11 cellular contexts compared by ENCODE assay signal in genomic region chr3:171028779-171029232, GRCh38. TPM values are rescaled to one million over a fixed set of nuclear protein-coding genes. Genes with fewer than 3 reads are reported as not detected.
DNase-seq lines count a peak whose midpoint lies in the region; ATAC-seq, FAIRE-seq and TF ChIP-seq lines count a peak whose summit lies in the region.
"Had no signal": no experiment of that assay in that cellular context is flagged by ENCODE, and none has a peak within 500 bp of the region (broad histone marks: within the 10 kb centered on the region; RNA-seq: fewer than 3 reads in every experiment).

No MANE protein-coding gene starts in this region.

- H3K4me2 ChIP-seq in mammary epithelial cell (ENCODE audit: insufficient read depth, low read depth, low read length) (peak overlapping the region; percentile 84), keratinocyte (ENCODE audit: control insufficient read depth, extremely low read depth, insufficient read depth, low read depth, low read length) (peak overlapping the region; percentile 95)

- FAIRE-seq in keratinocyte (lab: Jason Lieb, UNC): peak; percentile 46
- FAIRE-seq: GM12878 had no signal

- H3K9me1 ChIP-seq in keratinocyte (ENCODE audit: control insufficient read depth, extremely low read depth, insufficient read depth, low read length): no peaks in the 10 kb centered on the region

- H3K27ac ChIP-seq in mammary epithelial cell (ENCODE audit: insufficient read depth, low read depth, low read length) (peak overlapping the region; percentile 36), keratinocyte (ENCODE audit: control insufficient read depth, insufficient read depth, low read length) (peak overlapping the region; percentile 57)

- DNase-seq in HFF-Myc (ENCODE audit: extremely low read depth, low read depth): peak; percentile 17
- peak; percentile 46 for DNase-seq in mammary epithelial cell
- DNase-seq in keratinocyte (ENCODE audit: low read depth, low spot score): no peak
- peak; percentile 74 for DNase-seq in stromal cell of bone marrow (ENCODE audit: low read depth)
- no peak for DNase-seq in activated CD8-positive, alpha-beta T cell treated with anti-CD3 and anti-CD28 coated beads, Interleukin-2, amount 10 ng/mL, durations not matched to agents 7 days and 5 days
- no peak for DNase-seq in NAMALWA (ENCODE audit: low spot score)
- no peak for DNase-seq in KG1 (lab: John Stamatoyannopoulos, UW)
- DNase-seq: effector CD8-positive, alpha-beta T cell; NCI-H2029 treated with DMSO at 0.1 percent for 48 hours had no signal

- in situ Hi-C loops in mammary epithelial cell (cut with MboI; ENCODE audit: low sequenced_read_pairs in 2 of 2): loop anchor here in 1 of 2 donors (25.0 kb wide), 1 partner anchor 533 kb away; no protein-coding TSS in a partner anchor

- H3K4me1 Mint-ChIP-seq in activated CD8-positive, alpha-beta T cell treated with anti-CD3 and anti-CD28 coated beads, Interleukin-2, amount 10 ng/mL, durations not matched to agents 7 days and 5 days (ENCODE audit: low read depth): peaks cover 2% of the 10 kb centered on the region

- no TSS peak for BruUV-seq in mammary epithelial cell (replicated peaks; lab: Mats Ljungman, UMichigan)

- CTCF ChIA-PET in mammary epithelial cell (lab: Charles Lee; ENCODE audit: low non-redundant PET): no interaction called here
- CTCF ChIA-PET in activated CD8-positive, alpha-beta T cell treated with anti-CD3 and anti-CD28 coated beads, Interleukin-2, amount 10 ng/mL, durations not matched to agents 7 days and 5 days (lab: Charles Lee): no interaction called here

- H3K4me3 ChIP-seq in HFF-Myc (replicated peaks; ENCODE audit: low read depth, low read length) (peak overlapping the region; percentile 23), mammary epithelial cell (replicated peaks in 1 of 3; ENCODE audit: insufficient read depth in 1 of 3, low read depth in 2 of 3, low read length in 3 of 3) (peak overlapping the region; percentile 10 to 24 (median 14)), keratinocyte (ENCODE audit: control insufficient read depth in 2 of 3, extremely low read depth in 1 of 3, insufficient read depth in 2 of 3, low read depth in 1 of 3, low read length in 3 of 3) (peak overlapping the region; percentile 29 to 78 (median 64))
- H3K4me3 ChIP-seq: GM12878 had no signal

- peaks cover 17% of the 10 kb centered on the region for H3K27me3 Mint-ChIP-seq in activated CD8-positive, alpha-beta T cell treated with anti-CD3 and anti-CD28 coated beads, Interleukin-2, amount 10 ng/mL, durations not matched to agents 7 days and 5 days (ENCODE audit: low read depth)

- H4K20me1 ChIP-seq in mammary epithelial cell (ENCODE audit: insufficient read depth, low read length) (no peaks in the 10 kb centered on the region), keratinocyte (ENCODE audit: control insufficient read depth, extremely low read depth, insufficient read depth, low read length) (no peaks in the 10 kb centered on the region)

- no peak for ATAC-seq in activated CD8-positive, alpha-beta T cell treated with anti-CD3 and anti-CD28 coated beads, Interleukin-2, amount 10 ng/mL, durations not matched to agents 7 days and 5 days
- ATAC-seq in GM21381 (IDR thresholded peaks at IDR 0.05; ENCODE audit: unreplicated experiment): no peak

- H2AFZ ChIP-seq in mammary epithelial cell (ENCODE audit: low read depth, low read length): peak overlapping the region; percentile 92
- H2AFZ ChIP-seq in keratinocyte (ENCODE audit: control insufficient read depth, low read length): peak overlapping the region; percentile 98

- no peak overlapping the region for H3K27ac Mint-ChIP-seq in activated CD8-positive, alpha-beta T cell treated with anti-CD3 and anti-CD28 coated beads, Interleukin-2, amount 10 ng/mL, durations not matched to agents 7 days and 5 days

- dilution Hi-C loops in mammary epithelial cell (cut with HindIII; ENCODE audit: low sequenced_read_pairs): no loop called here
- dilution Hi-C loops in keratinocyte (cut with MboI; ENCODE audit: extremely low pct_ligation_motif_present, low sequenced_read_pairs): no loop called here

- 20% methylated on average over 8 of the region's 8 CpGs for WGBS in mammary epithelial cell (ENCODE audit: low coverage, missing lambda C conversion rate)

- TF ChIP-seq CTCF in HFF-Myc (IDR thresholded peaks at IDR 0.05; ENCODE audit: low read depth, low read length, missing control alignments) (no peak), mammary epithelial cell (conservative IDR thresholded peaks at IDR 0.05 in 1 of 2, IDR thresholded peaks at IDR 0.05 in 1 of 2; ENCODE audit: extremely low read depth in 1 of 2, insufficient read depth in 1 of 2, low read depth in 1 of 2, low read length in 2 of 2) (no peak), keratinocyte (optimal IDR thresholded peaks at IDR 0.05 in 1 of 3, IDR thresholded peaks at IDR 0.05 in 1 of 3, conservative IDR thresholded peaks at IDR 0.05 in 1 of 3; ENCODE audit: extremely low read depth in 1 of 3, insufficient read depth in 2 of 3, low read length in 3 of 3) (no peak)

- H3K4me3 Mint-ChIP-seq in activated CD8-positive, alpha-beta T cell treated with anti-CD3 and anti-CD28 coated beads, Interleukin-2, amount 10 ng/mL, durations not matched to agents 7 days and 5 days: no peak overlapping the region

- POLR2A ChIA-PET in activated CD8-positive, alpha-beta T cell treated with anti-CD3 and anti-CD28 coated beads, Interleukin-2, amount 10 ng/mL, durations not matched to agents 7 days and 5 days (lab: Charles Lee): no interaction called here

- H3K4me1 ChIP-seq in mammary epithelial cell (ENCODE audit: insufficient read depth, low read length) (peaks cover 20% of the 10 kb centered on the region), keratinocyte (ENCODE audit: control insufficient read depth, extremely low read depth, insufficient read depth, low read length) (peaks cover 21% of the 10 kb centered on the region)

- no peaks in the 10 kb centered on the region for H3K36me3 Mint-ChIP-seq in activated CD8-positive, alpha-beta T cell treated with anti-CD3 and anti-CD28 coated beads, Interleukin-2, amount 10 ng/mL, durations not matched to agents 7 days and 5 days (ENCODE audit: low read depth)

- H3K9me3 ChIP-seq in mammary epithelial cell (replicated peaks; ENCODE audit: insufficient read depth, low read length) (no peaks in the 10 kb centered on the region), keratinocyte (ENCODE audit: control insufficient read depth, low read depth, low read length) (no peaks in the 10 kb centered on the region)

- H3K36me3 ChIP-seq in mammary epithelial cell (ENCODE audit: insufficient read depth, low read length) (no peaks in the 10 kb centered on the region), keratinocyte (ENCODE audit: control insufficient read depth in 2 of 2, extremely low read depth in 1 of 2, insufficient read depth in 2 of 2, low read length in 2 of 2) (no peaks in the 10 kb centered on the region)

- no peaks in the 10 kb centered on the region for H3K27me3 ChIP-seq in mammary epithelial cell (ENCODE audit: insufficient read depth, low read length)
- no peaks in the 10 kb centered on the region for H3K27me3 ChIP-seq in keratinocyte (ENCODE audit: control insufficient read depth, extremely low read depth, insufficient read depth, low read length)

- no peaks in the 10 kb centered on the region for H3K9me3 Mint-ChIP-seq in activated CD8-positive, alpha-beta T cell treated with anti-CD3 and anti-CD28 coated beads, Interleukin-2, amount 10 ng/mL, durations not matched to agents 7 days and 5 days (ENCODE audit: insufficient read depth)

- intact Hi-C loops in mammary epithelial cell (cut with micrococcal nuclease): no loop called here

- no peak overlapping the region for H3K9ac ChIP-seq in mammary epithelial cell (ENCODE audit: insufficient read depth, low read length)
- H3K9ac ChIP-seq in keratinocyte (ENCODE audit: control insufficient read depth, extremely low read depth, insufficient read depth, low read length): peak overlapping the region; percentile 55

- no peaks in the 10 kb centered on the region for H3K79me2 ChIP-seq in mammary epithelial cell (ENCODE audit: insufficient read depth, low read length)
- no peaks in the 10 kb centered on the region for H3K79me2 ChIP-seq in keratinocyte (ENCODE audit: control insufficient read depth, insufficient read depth, low read length)

RNA-seq across cellular contexts. Expression of gene SLC2A2, which starts 2.3 kb away (rescaled TPM):
- not detected for total RNA-seq in mammary epithelial cell
- polyA plus RNA-seq in mammary epithelial cell (not detected), keratinocyte (not detected in 3 replicates)
- polyA minus RNA-seq in mammary epithelial cell (not detected), keratinocyte (not detected in 3 replicates)
- not detected for polyA plus RNA-seq in keratinocyte (2011; ENCODE audit: low read depth)
- polyA plus RNA-seq in keratinocyte (2011; cell fraction: cytosol; rRNA removed): not detected in 2 replicates
- polyA plus RNA-seq in keratinocyte (2011; cell fraction: nucleus; rRNA removed): not detected in 2 replicates
- not detected in 2 replicates for polyA plus RNA-seq in keratinocyte (2012; ENCODE audit: low replicate concordance)
- polyA minus RNA-seq in keratinocyte (2011; cell fraction: cytosol; rRNA and poly(A)+ RNA removed): not detected
- polyA minus RNA-seq in keratinocyte (2011; cell fraction: nucleus; rRNA and poly(A)+ RNA removed): not detected in 2 replicates
- total RNA-seq in activated CD8-positive, alpha-beta T cell treated with anti-CD3 and anti-CD28 coated beads, Interleukin-2, amount 10 ng/mL, durations not matched to agents 7 days and 5 days: not detected

Comparison
In these comparisons a context has a peak if more than half of its experiments do, and no peak if none do; other contexts are left out.
1. DNase-seq: peak in HFF-Myc (single experiment), mammary epithelial cell (single experiment) and stromal cell of bone marrow (single experiment); none in keratinocyte (single experiment), activated CD8-positive, alpha-beta T cell treated with anti-CD3 and anti-CD28 coated beads, Interleukin-2, amount 10 ng/mL, durations not matched to agents 7 days and 5 days (single experiment), NAMALWA (single experiment) and KG1 (single experiment).
2. H3K4me3 ChIP-seq: peak in every context shown above with its lines; median percentile 64 in keratinocyte; 23 in HFF-Myc; 14 in mammary epithelial cell.